Comparison of ENCODE assay signal across 20 cellular contexts in genomic region chr2:191657977-191658376, GRCh38. TPM values are rescaled to one million over a fixed set of nuclear protein-coding genes. Genes with fewer than 3 reads are reported as not detected.
DNase-seq lines count a peak whose midpoint lies in the region; ATAC-seq and TF ChIP-seq lines count a peak whose summit lies in the region.
"Had no signal": no experiment of that assay in that cellular context is flagged by ENCODE, and none has a peak within 500 bp of the region (broad histone marks: within the 10 kb centered on the region; RNA-seq: fewer than 3 reads in every experiment).

No MANE protein-coding gene starts in this region.

- no peaks in the 10 kb centered on the region for H4K20me1 ChIP-seq in mammary epithelial cell (ENCODE audit: insufficient read depth, low read length)

- no peaks in the 10 kb centered on the region for H3K79me2 ChIP-seq in mammary epithelial cell (ENCODE audit: insufficient read depth, low read length)

- H3K4me1 ChIP-seq in mammary epithelial cell (ENCODE audit: insufficient read depth, low read length) (peaks cover 13% of the 10 kb centered on the region), spleen (peaks cover 0 to 18% (median 5%) of the 10 kb centered on the region in 6 donors)
- H3K4me1 ChIP-seq: A549, thyroid gland had no signal

- no TSS peak for BruUV-seq in mammary epithelial cell (replicated peaks; lab: Mats Ljungman, UMichigan)
- BruUV-seq in MCF 10A (replicated peaks; lab: Mats Ljungman, UMichigan) = no TSS peak

- peak overlapping the region; percentile 61 for H2AFZ ChIP-seq in mammary epithelial cell (ENCODE audit: low read depth, low read length)

- no peak for TF ChIP-seq POLR2A in spleen (IDR thresholded peaks at IDR 0.05)

- H3K27ac Mint-ChIP-seq in MCF 10A (ENCODE audit: low read depth, unreplicated experiment) = no peak overlapping the region
- no peak overlapping the region for H3K27ac Mint-ChIP-seq in T-cell
- H3K27ac Mint-ChIP-seq: naive B cell had no signal

- peak; percentile 98 for ATAC-seq in SK-N-SH treated with all-trans-retinoic acid at 6 μM for 48 hours
- no peak for ATAC-seq in T-cell (replicated peaks in 1 of 4)
- no peak for ATAC-seq in HG03439 (IDR thresholded peaks at IDR 0.05; ENCODE audit: unreplicated experiment)
- ATAC-seq: A549, left ventricle myocardium superior had no signal

- H3K27me3 Mint-ChIP-seq in MCF 10A (ENCODE audit: insufficient read depth, unreplicated experiment) (no peaks in the 10 kb centered on the region), T-cell (no peaks in the 10 kb centered on the region)
- H3K27me3 Mint-ChIP-seq: naive B cell had no signal

- no peaks in the 10 kb centered on the region for H3K36me3 ChIP-seq in mammary epithelial cell (ENCODE audit: insufficient read depth, low read length)
- no peaks in the 10 kb centered on the region for H3K36me3 ChIP-seq in spleen
- H3K36me3 ChIP-seq: thyroid gland had no signal

- no peak overlapping the region for H3K4me2 ChIP-seq in mammary epithelial cell (ENCODE audit: insufficient read depth, low read depth, low read length)
- H3K4me2 ChIP-seq: A549 had no signal

- H3K4me3 ChIP-seq in mammary epithelial cell (replicated peaks in 1 of 3; ENCODE audit: insufficient read depth in 1 of 3, low read depth in 2 of 3, low read length in 3 of 3) (no peak overlapping the region), spleen (no peak overlapping the region)
- H3K4me3 ChIP-seq: A549, thyroid gland had no signal

- TF ChIP-seq CTCF in mammary epithelial cell (conservative IDR thresholded peaks at IDR 0.05 in 1 of 2, IDR thresholded peaks at IDR 0.05 in 1 of 2; ENCODE audit: extremely low read depth in 1 of 2, insufficient read depth in 1 of 2, low read depth in 1 of 2, low read length in 2 of 2) (no peak), MCF 10A (IDR thresholded peaks at IDR 0.05; ENCODE audit: unreplicated experiment) (no peak), spleen (IDR thresholded peaks at IDR 0.05 in 8 of 11, conservative IDR thresholded peaks at IDR 0.05 in 3 of 11) (no peak)

- CTCF ChIA-PET in mammary epithelial cell (lab: Charles Lee; ENCODE audit: low non-redundant PET) = interaction anchor here (0.8 kb wide), 1 partner anchor 201 kb away, joined by 5 read pairs; no protein-coding TSS in a partner anchor
- CTCF ChIA-PET in MCF 10A (lab: Yijun Ruan, JAX) = interaction anchor here (1.0 to 1.5 kb wide), 5 partner anchors 9 to 102 kb away, joined by 3 to 6 read pairs (median 4); no protein-coding TSS in a partner anchor
- CTCF ChIA-PET in T-cell (lab: Charles Lee) = no interaction called here

- POLR2A ChIA-PET in MCF 10A (lab: Yijun Ruan, JAX) = interaction anchor here (0.6 to 5.8 kb wide), 8 partner anchors 11 to 104 kb away, joined by 3 to 83 read pairs (median 6); partner anchors contain the start of gene NABP1
- POLR2A ChIA-PET in T-cell (lab: Charles Lee) = interaction anchor here in 1 of 2 donors (1.1 kb wide), 1 partner anchor 18 kb away, joined by 7 read pairs; no protein-coding TSS in a partner anchor

- H3K4me3 Mint-ChIP-seq in MCF 10A (ENCODE audit: unreplicated experiment) (no peak overlapping the region), T-cell (no peak overlapping the region)
- H3K4me3 Mint-ChIP-seq: activated T-cell treated with anti-CD3 and anti-CD28 coated beads, Interleukin-2, amount 50 U/mL, for 4 hours; naive B cell had no signal

- in situ Hi-C loops in mammary epithelial cell (cut with MboI; ENCODE audit: low sequenced_read_pairs in 2 of 2) = no loop called here

- H3K9me3 Mint-ChIP-seq in MCF 10A (ENCODE audit: unreplicated experiment) = peaks cover 10% of the 10 kb centered on the region
- no peaks in the 10 kb centered on the region for H3K9me3 Mint-ChIP-seq in T-cell

- H3K27me3 ChIP-seq in mammary epithelial cell (ENCODE audit: insufficient read depth, low read length) (no peaks in the 10 kb centered on the region), spleen (replicated peaks in 1 of 7) (no peaks in the 10 kb centered on the region)
- H3K27me3 ChIP-seq: thyroid gland had no signal

- H3K36me3 Mint-ChIP-seq in MCF 10A (ENCODE audit: insufficient read depth, unreplicated experiment) = no peaks in the 10 kb centered on the region
- H3K36me3 Mint-ChIP-seq in T-cell = no peaks in the 10 kb centered on the region

- H3K9me3 ChIP-seq in mammary epithelial cell (replicated peaks; ENCODE audit: insufficient read depth, low read length) (no peaks in the 10 kb centered on the region), spleen (no peaks in the 10 kb centered on the region)
- H3K9me3 ChIP-seq: A549, Caco-2, thyroid gland had no signal

- H3K9ac ChIP-seq in mammary epithelial cell (ENCODE audit: insufficient read depth, low read length) = no peak overlapping the region

- dilution Hi-C loops in mammary epithelial cell (cut with HindIII; ENCODE audit: low sequenced_read_pairs) = no loop called here

- DNase-seq in mammary epithelial cell (peak; percentile 50), MCF 10A (ENCODE audit: unreplicated experiment) (no peak), fibroblast of peridontal ligament (ENCODE audit: extremely low read depth) (peak; percentile 95), spleen (no peak), T-cell (no peak), NCI-H187 treated with DMSO at 0.1 percent for 48 hours (lab: John Stamatoyannopoulos, UW) (no peak)
- DNase-seq: activated T-cell treated with anti-CD3 and anti-CD28 coated beads, Interleukin-2, amount 50 U/mL, for 4 hours; Caco-2; erythroblast; GF-D8; left ventricle myocardium superior; naive B cell; NCI-H1930; SHP77; stimulated activated CD4-positive, alpha-beta T cell treated with anti-CD3 and anti-CD28 coated beads, Interleukin-1b, Interleukin-23, amount 100 ng/mL, for 48 hours; T-helper 9 cell; thyroid gland had no signal

- peak overlapping the region; percentile 3 for H3K27ac ChIP-seq in mammary epithelial cell (ENCODE audit: insufficient read depth, low read depth, low read length)
- H3K27ac ChIP-seq in spleen = peak overlapping the region; percentile 0 to 79 (median 58)
- H3K27ac ChIP-seq: thyroid gland had no signal

- H3K4me1 Mint-ChIP-seq in MCF 10A (ENCODE audit: insufficient read depth, unreplicated experiment) (peaks cover 21% of the 10 kb centered on the region), T-cell (no peaks in the 10 kb centered on the region)
- H3K4me1 Mint-ChIP-seq: naive B cell had no signal

- intact Hi-C loops in mammary epithelial cell (cut with micrococcal nuclease) = no loop called here
- intact Hi-C loops in MCF 10A (cut with micrococcal nuclease) = no loop called here
- intact Hi-C loops in spleen (cut with DNase I; ENCODE audit: low total_unique reads) = no loop called here

TF ChIP-seq in SK-N-SH treated with all-trans-retinoic acid at 6 μM for 48 hours, 23 proteins besides CTCF, POLR2A, EP300 and RAD21:
- 0 out of 2 replicates have a peak, but pooled peaks have one; percentile 21 for TF ChIP-seq ISL1 (CRISPR knock-in tag; IDR thresholded peaks at IDR 0.05)
- no peak for TF ChIP-seq CSRNP3 (CRISPR knock-in tag; IDR thresholded peaks at IDR 0.05)

RNA-seq across cellular contexts. Expression of gene NABP1, which starts 20.0 kb away (rescaled TPM):
- total RNA-seq in mammary epithelial cell (10 to 100 TPM; 77.7 to 88.2 TPM), MCF 10A (2022) (81.8 and 96.3 TPM in 2 replicates), spleen (100 to 1,000 TPM; 150 to 292 (median 192) TPM), T-cell (10 to 100 TPM; 39.0 to 67.6 (median 51.3) TPM)
- polyA plus RNA-seq in mammary epithelial cell (13.4 TPM), spleen (10 to 100 TPM; 33.0 to 59.4 (median 46.5) TPM)
- 13.1 TPM for polyA minus RNA-seq in mammary epithelial cell

Comparison
In these comparisons a context has a peak if more than half of its experiments do, and no peak if none do; other contexts are left out.
1. DNase-seq: peak in mammary epithelial cell (single experiment) and fibroblast of peridontal ligament (single experiment); none in MCF 10A (single experiment), spleen (single experiment), T-cell (0 of 34) and NCI-H187 treated with DMSO at 0.1 percent for 48 hours (single experiment).
2. CTCF ChIA-PET loops: an anchor here in mammary epithelial cell (0.8 kb wide) and MCF 10A (1.0 to 1.5 kb wide); none called in T-cell.